In genomic region chr9:677461-678097, GRCh38 we compare ENCODE assay signal across 8 cellular contexts.
A peak's percentile ranks its signal among the peaks of the same experiment; 100 is the strongest.
DNase-seq lines count a peak whose midpoint lies in the region; ATAC-seq and TF ChIP-seq lines count a peak whose summit lies in the region.
"Had no signal": no experiment of that assay in that cellular context is flagged by ENCODE, and none has a peak within 500 bp of the region (broad histone marks: within the 10 kb centered on the region; RNA-seq: fewer than 3 reads in every experiment).

No MANE protein-coding gene starts in this region.

- no peaks in the 10 kb centered on the region; the same call in 1 of the 2 replicates for H3K27me3 Mint-ChIP-seq in HFFc6 (ENCODE audit: insufficient read depth)
- H3K27me3 Mint-ChIP-seq in activated CD8-positive, alpha-beta T cell treated with anti-CD3 and anti-CD28 coated beads, Interleukin-2, amount 10 ng/mL, durations not matched to agents 7 days and 5 days (ENCODE audit: low read depth): peaks cover 8% of the 10 kb centered on the region
- H3K27me3 Mint-ChIP-seq in immature natural killer cell (ENCODE audit: low read depth in 3 of 3): peaks cover 2% of the 10 kb centered on the region in 3 donors
- no peaks in the 10 kb centered on the region for H3K27me3 Mint-ChIP-seq in progenitor cell of endocrine pancreas

- 16 to 35% (median 25%) methylated on average over 11 of the region's 11 CpGs for WGBS in stomach, 5 donors

- H3K27ac ChIP-seq in stomach (peak overlapping the region; percentile 39 to 78 (median 70)), PC-9 (no peak overlapping the region)

- CTCF ChIA-PET in activated CD8-positive, alpha-beta T cell treated with anti-CD3 and anti-CD28 coated beads, Interleukin-2, amount 10 ng/mL, durations not matched to agents 7 days and 5 days (lab: Charles Lee): no interaction called here
- CTCF ChIA-PET in PC-9 (lab: Charles Lee): interaction anchor here (0.7 kb wide), 1 partner anchor 69 kb away, joined by 3 read pairs; no protein-coding TSS in a partner anchor

- H4K20me1 ChIP-seq in PC-9 (ENCODE audit: insufficient read depth): no peaks in the 10 kb centered on the region

- no peak for DNase-seq in HFFc6
- no peak for DNase-seq in activated CD8-positive, alpha-beta T cell treated with anti-CD3 and anti-CD28 coated beads, Interleukin-2, amount 10 ng/mL, durations not matched to agents 7 days and 5 days
- peak in 1 of 3 donors; percentile 4 for DNase-seq in immature natural killer cell
- DNase-seq in stomach: no peak
- no peak for DNase-seq in PC-9
- no peak for DNase-seq in progenitor cell of endocrine pancreas (ENCODE audit: low spot score, unreplicated experiment)
- no peak for DNase-seq in NCI-H1092 (lab: John Stamatoyannopoulos, UW)
- DNase-seq: SIG-M5 had no signal

- H3K27ac Mint-ChIP-seq in HFFc6 (no peak overlapping the region), immature natural killer cell (peak overlapping the region; percentile 7 to 82 (median 72)), progenitor cell of endocrine pancreas (no peak overlapping the region)
- peak overlapping the region; percentile 4 for H3K27ac Mint-ChIP-seq in activated CD8-positive, alpha-beta T cell treated with anti-CD3 and anti-CD28 coated beads, Interleukin-2, amount 10 ng/mL, durations not matched to agents 7 days and 5 days

- H3K4me2 ChIP-seq in PC-9: no peak overlapping the region

- H3K36me3 ChIP-seq in stomach (no peaks in the 10 kb centered on the region), PC-9 (ENCODE audit: low read depth) (no peaks in the 10 kb centered on the region)

- no peak overlapping the region for H2AFZ ChIP-seq in PC-9

- intact Hi-C loops in stomach (cut with DNase I; ENCODE audit: low total_unique reads): no loop called here
- intact Hi-C loops in PC-9 (cut with micrococcal nuclease; ENCODE audit: unreplicated experiment): no loop called here

- POLR2A ChIA-PET in activated CD8-positive, alpha-beta T cell treated with anti-CD3 and anti-CD28 coated beads, Interleukin-2, amount 10 ng/mL, durations not matched to agents 7 days and 5 days (lab: Charles Lee): interaction anchor here (0.8 kb wide), 1 partner anchor 19 kb away, joined by 3 read pairs; no protein-coding TSS in a partner anchor
- POLR2A ChIA-PET in PC-9 (lab: Charles Lee; ENCODE audit: unreplicated experiment): interaction anchor here (0.6 kb wide), 1 partner anchor 131 kb away, joined by 4 read pairs; no protein-coding TSS in a partner anchor

- H3K4me3 ChIP-seq in stomach (peak overlapping the region; percentile 37 to 49 (median 40)), PC-9 (no peak overlapping the region)

- no peak for TF ChIP-seq POLR2A in stomach (IDR thresholded peaks at IDR 0.05)

- H3K4me1 ChIP-seq in stomach: peaks cover 0 to 43% (median 14%) of the 10 kb centered on the region in 4 donors
- no peaks in the 10 kb centered on the region for H3K4me1 ChIP-seq in PC-9 (replicated peaks; ENCODE audit: insufficient read depth)

- H3K36me3 Mint-ChIP-seq in HFFc6 (ENCODE audit: low read depth) (no peaks in the 10 kb centered on the region), immature natural killer cell (no peaks in the 10 kb centered on the region), progenitor cell of endocrine pancreas (ENCODE audit: insufficient read depth) (no peaks in the 10 kb centered on the region)
- no peaks in the 10 kb centered on the region for H3K36me3 Mint-ChIP-seq in activated CD8-positive, alpha-beta T cell treated with anti-CD3 and anti-CD28 coated beads, Interleukin-2, amount 10 ng/mL, durations not matched to agents 7 days and 5 days (ENCODE audit: low read depth)

- H3K4me1 Mint-ChIP-seq in HFFc6 (ENCODE audit: low read depth): peaks cover 31% of the 10 kb centered on the region
- H3K4me1 Mint-ChIP-seq in activated CD8-positive, alpha-beta T cell treated with anti-CD3 and anti-CD28 coated beads, Interleukin-2, amount 10 ng/mL, durations not matched to agents 7 days and 5 days (ENCODE audit: low read depth): peaks cover 27% of the 10 kb centered on the region
- peaks cover 10 to 36% of the 10 kb centered on the region in 2 donors for H3K4me1 Mint-ChIP-seq in immature natural killer cell
- H3K4me1 Mint-ChIP-seq in progenitor cell of endocrine pancreas (ENCODE audit: low read depth): peaks cover 50% of the 10 kb centered on the region

- H3K79me2 ChIP-seq in PC-9 (ENCODE audit: low read depth): no peaks in the 10 kb centered on the region

- no peaks in the 10 kb centered on the region for H3F3A ChIP-seq in PC-9 (ENCODE audit: insufficient read depth, low read depth)

- no peaks in the 10 kb centered on the region for H3K9me2 ChIP-seq in PC-9 (ENCODE audit: insufficient read depth)

- peak; percentile 61 for ATAC-seq in activated CD8-positive, alpha-beta T cell treated with anti-CD3 and anti-CD28 coated beads, Interleukin-2, amount 10 ng/mL, durations not matched to agents 7 days and 5 days

- no peaks in the 10 kb centered on the region for H3K9me3 ChIP-seq in stomach
- no peaks in the 10 kb centered on the region for H3K9me3 ChIP-seq in PC-9 (ENCODE audit: insufficient read depth, low read depth)

- H3K9me3 Mint-ChIP-seq in HFFc6 (no peaks in the 10 kb centered on the region), immature natural killer cell (no peaks in the 10 kb centered on the region), progenitor cell of endocrine pancreas (ENCODE audit: low read depth) (no peaks in the 10 kb centered on the region)
- no peaks in the 10 kb centered on the region for H3K9me3 Mint-ChIP-seq in activated CD8-positive, alpha-beta T cell treated with anti-CD3 and anti-CD28 coated beads, Interleukin-2, amount 10 ng/mL, durations not matched to agents 7 days and 5 days (ENCODE audit: insufficient read depth)

- H3K27me3 ChIP-seq in stomach (no peaks in the 10 kb centered on the region), PC-9 (ENCODE audit: insufficient read depth, low read depth) (no peaks in the 10 kb centered on the region)

- TF ChIP-seq CTCF in HFFc6 (IDR thresholded peaks at IDR 0.05) (no peak), stomach (IDR thresholded peaks at IDR 0.05) (no peak), PC-9 (conservative IDR thresholded peaks at IDR 0.05) (no peak), progenitor cell of endocrine pancreas (IDR thresholded peaks at IDR 0.05; ENCODE audit: unreplicated experiment) (no peak)

- H3K4me3 Mint-ChIP-seq in HFFc6: peak overlapping the region; percentile 56
- H3K4me3 Mint-ChIP-seq in activated CD8-positive, alpha-beta T cell treated with anti-CD3 and anti-CD28 coated beads, Interleukin-2, amount 10 ng/mL, durations not matched to agents 7 days and 5 days: peak overlapping the region; percentile 64
- H3K4me3 Mint-ChIP-seq in immature natural killer cell: peak overlapping the region; percentile 77 to 88 (median 81)
- no peak overlapping the region for H3K4me3 Mint-ChIP-seq in progenitor cell of endocrine pancreas (ENCODE audit: low read depth)

- TF ChIP-seq EP300 in stomach (IDR thresholded peaks at IDR 0.05): no peak

- BruUV-seq in PC-9 (replicated peaks; lab: Mats Ljungman, UMichigan): no TSS peak

Comparison
In these comparisons a context has a peak if more than half of its experiments do, and no peak if none do; other contexts are left out.
1. H3K27ac Mint-ChIP-seq: peak in activated CD8-positive, alpha-beta T cell treated with anti-CD3 and anti-CD28 coated beads, Interleukin-2, amount 10 ng/mL, durations not matched to agents 7 days and 5 days (single experiment) and immature natural killer cell (6 of 6); none in HFFc6 (single experiment) and progenitor cell of endocrine pancreas (single experiment).